Comparison of ENCODE assay signal across 17 cellular contexts in the genomic region with DNA sequence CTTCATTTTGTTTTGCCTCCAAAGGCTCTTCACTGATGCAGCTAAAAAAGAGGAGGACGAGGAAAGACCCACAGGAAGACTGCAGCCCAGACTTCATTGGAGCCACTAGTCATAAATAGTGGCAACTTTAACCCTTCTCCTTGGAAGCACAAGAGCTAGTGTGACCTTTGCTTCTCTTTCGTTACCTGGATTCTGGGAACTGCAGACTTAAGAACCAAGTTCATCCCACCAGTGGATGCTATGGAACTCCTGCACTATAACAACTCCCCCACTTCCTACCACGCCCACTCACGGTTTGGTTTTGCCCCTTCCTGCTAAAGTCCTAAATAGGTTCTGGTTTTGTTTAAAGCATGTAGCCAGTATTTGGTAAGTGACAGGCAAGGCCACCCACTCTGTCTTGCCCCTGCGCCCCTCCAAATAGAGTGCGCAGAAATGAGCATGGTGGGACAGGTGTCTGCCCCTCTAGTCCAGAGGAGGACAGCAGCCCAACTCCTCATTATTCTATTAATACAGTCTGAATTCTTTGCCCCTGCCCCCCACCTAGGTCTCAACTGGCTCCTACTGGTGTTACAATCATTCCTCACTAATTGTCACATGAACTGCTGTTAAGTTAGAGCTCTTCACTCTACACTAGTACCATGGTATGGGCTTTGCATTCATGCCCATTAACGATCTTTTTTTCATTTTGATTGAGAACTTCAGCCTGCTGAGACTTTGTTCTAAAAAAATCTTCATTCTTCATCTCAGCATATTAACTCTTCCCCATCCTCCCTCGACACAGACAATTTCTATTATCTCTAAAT.
DNase-seq lines count a peak whose midpoint lies in the region; ATAC-seq and TF ChIP-seq lines count a peak whose summit lies in the region.
"Had no signal": no experiment of that assay in that cellular context is flagged by ENCODE, and none has a peak within 500 bp of the region (broad histone marks: within the 10 kb centered on the region; RNA-seq: fewer than 3 reads in every experiment).

No MANE protein-coding gene starts in this region.

- no peak for TF ChIP-seq POLR2A in Peyer's patch (IDR thresholded peaks at IDR 0.05)

- intact Hi-C loops in colonic mucosa (cut with DNase I) = no loop called here

- TF ChIP-seq CTCF in Peyer's patch (IDR thresholded peaks at IDR 0.05) (no peak), colonic mucosa (IDR thresholded peaks at IDR 0.05) (no peak), HFFc6 (IDR thresholded peaks at IDR 0.05) (no peak)

- H3K36me3 ChIP-seq in Peyer's patch (no peaks in the 10 kb centered on the region), colonic mucosa (no peaks in the 10 kb centered on the region), skeletal muscle satellite cell (ENCODE audit: insufficient read depth, low read length) (no peaks in the 10 kb centered on the region)
- H3K36me3 ChIP-seq: brain microvascular endothelial cell, left ventricle myocardium inferior, right atrium auricular region had no signal

- no peaks in the 10 kb centered on the region for H3K27me3 Mint-ChIP-seq in activated T-cell treated with anti-CD3 and anti-CD28 coated beads, Interleukin-2, amount 50 U/mL, for 4 hours (ENCODE audit: low read depth)
- H3K27me3 Mint-ChIP-seq in HFFc6 (ENCODE audit: insufficient read depth) = no peaks in the 10 kb centered on the region; the same call in 1 of the 2 replicates
- H3K27me3 Mint-ChIP-seq: type B pancreatic cell had no signal

- peak overlapping the region; percentile 4 for H3K4me3 Mint-ChIP-seq in activated T-cell treated with anti-CD3 and anti-CD28 coated beads, Interleukin-2, amount 50 U/mL, for 4 hours
- no peak overlapping the region for H3K4me3 Mint-ChIP-seq in HFFc6
- H3K4me3 Mint-ChIP-seq: type B pancreatic cell had no signal

- peaks cover 86% of the 10 kb centered on the region for H3K4me1 Mint-ChIP-seq in activated T-cell treated with anti-CD3 and anti-CD28 coated beads, Interleukin-2, amount 50 U/mL, for 4 hours (ENCODE audit: low read depth)
- peaks cover 75% of the 10 kb centered on the region for H3K4me1 Mint-ChIP-seq in HFFc6 (ENCODE audit: low read depth)

- no peak for ATAC-seq in activated T-cell treated with anti-CD3 and anti-CD28 coated beads, Interleukin-2, amount 50 U/mL, for 4 hours
- ATAC-seq in GM18873 (IDR thresholded peaks at IDR 0.05; ENCODE audit: low FRiP score, unreplicated experiment) = no peak
- ATAC-seq: Panc1 had no signal

- peak overlapping the region in 3 of 4 donors; percentile 13 to 20 (median 14) for H3K27ac ChIP-seq in Peyer's patch
- peak overlapping the region; percentile 16 for H3K27ac ChIP-seq in colonic mucosa
- H3K27ac ChIP-seq: brain microvascular endothelial cell, left ventricle myocardium inferior, right atrium auricular region had no signal

- H3K9ac ChIP-seq in colonic mucosa (ENCODE audit: low read depth in 2 of 2, low read length in 2 of 2) (no peak overlapping the region), skeletal muscle satellite cell (ENCODE audit: low read depth, low read length) (peak overlapping the region; percentile 14)

- no peaks in the 10 kb centered on the region for H3K9me3 Mint-ChIP-seq in activated T-cell treated with anti-CD3 and anti-CD28 coated beads, Interleukin-2, amount 50 U/mL, for 4 hours
- H3K9me3 Mint-ChIP-seq in HFFc6 = no peaks in the 10 kb centered on the region
- H3K9me3 Mint-ChIP-seq: type B pancreatic cell had no signal

- H3K9me3 ChIP-seq in Peyer's patch (no peaks in the 10 kb centered on the region), colonic mucosa (no peaks in the 10 kb centered on the region), skeletal muscle satellite cell (replicated peaks; ENCODE audit: low read length) (no peaks in the 10 kb centered on the region)
- H3K9me3 ChIP-seq: left ventricle myocardium inferior, right atrium auricular region had no signal

- peaks cover 34% of the 10 kb centered on the region for H3K36me3 Mint-ChIP-seq in activated T-cell treated with anti-CD3 and anti-CD28 coated beads, Interleukin-2, amount 50 U/mL, for 4 hours (ENCODE audit: insufficient read depth)
- H3K36me3 Mint-ChIP-seq in HFFc6 (ENCODE audit: low read depth) = no peaks in the 10 kb centered on the region

- peak overlapping the region; percentile 3 for H3K4me2 ChIP-seq in skeletal muscle satellite cell (ENCODE audit: low read length)

- H3K4me3 ChIP-seq in Peyer's patch (no peak overlapping the region), colonic mucosa (no peak overlapping the region), skeletal muscle satellite cell (ENCODE audit: low read length) (no peak overlapping the region)
- H3K4me3 ChIP-seq: left ventricle myocardium inferior, right atrium auricular region had no signal

- DNase-seq in activated T-cell treated with anti-CD3 and anti-CD28 coated beads, Interleukin-2, amount 50 U/mL, for 4 hours = no peak
- DNase-seq in activated T-cell treated with anti-CD3 and anti-CD28 coated beads for 4 hours = no peak
- DNase-seq in Peyer's patch = no peak
- no peak for DNase-seq in colonic mucosa
- no peak for DNase-seq in HFFc6
- DNase-seq in cerebellum (ENCODE audit: low spot score) = no peak
- DNase-seq: brain microvascular endothelial cell; effector CD4-positive, alpha-beta T cell; left ventricle myocardium inferior; NCI-H2029 treated with DMSO at 0.1 percent for 48 hours; NCI-H69; stimulated activated CD4-positive, alpha-beta T cell treated with anti-CD3 and anti-CD28 coated beads, Interleukin-2, amount 100 ng/mL, for 48 hours had no signal

- no peaks in the 10 kb centered on the region for H3K27me3 ChIP-seq in Peyer's patch
- H3K27me3 ChIP-seq in colonic mucosa = no peaks in the 10 kb centered on the region
- no peaks in the 10 kb centered on the region for H3K27me3 ChIP-seq in skeletal muscle satellite cell (ENCODE audit: control insufficient read depth, insufficient read depth, low read length)
- H3K27me3 ChIP-seq: brain microvascular endothelial cell, right atrium auricular region had no signal

- H3K27ac Mint-ChIP-seq in HFFc6 = no peak overlapping the region; the same call in 1 of the 2 replicates

- H3K4me1 ChIP-seq in Peyer's patch = peaks cover 0 to 38% (median 13%) of the 10 kb centered on the region in 4 donors
- H3K4me1 ChIP-seq in colonic mucosa = peaks cover 16% of the 10 kb centered on the region
- H3K4me1 ChIP-seq in skeletal muscle satellite cell (ENCODE audit: control insufficient read depth, insufficient read depth, low read length) = peaks cover 66% of the 10 kb centered on the region
